ENCODE assay signal across 25 cellular contexts in the genomic region with DNA sequence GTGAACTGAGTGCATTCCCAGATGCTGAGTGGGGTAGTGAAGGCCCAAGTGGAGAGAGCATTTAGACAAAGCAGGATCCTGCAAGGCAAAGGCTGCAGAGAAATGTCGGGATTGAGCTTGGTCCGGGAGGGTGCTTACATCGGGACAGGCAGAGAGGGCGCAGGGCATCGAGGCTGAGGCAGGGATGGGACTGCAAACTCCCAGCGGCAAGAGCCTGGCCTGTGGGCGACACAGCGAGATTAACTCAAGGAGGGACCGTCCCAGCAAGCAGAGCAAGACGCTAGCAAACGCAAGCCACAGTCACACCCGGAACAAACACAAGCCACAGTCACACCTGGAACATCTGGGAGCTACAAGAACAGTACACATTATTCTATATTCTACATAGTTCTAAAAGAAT.
DNase-seq lines count a peak whose midpoint lies in the region; ATAC-seq, FAIRE-seq and TF ChIP-seq lines count a peak whose summit lies in the region.
"Had no signal": no experiment of that assay in that cellular context is flagged by ENCODE, and none has a peak within 500 bp of the region (broad histone marks: within the 10 kb centered on the region; RNA-seq: fewer than 3 reads in every experiment).

No MANE protein-coding gene starts in this region.

- TF ChIP-seq CTCF in K562 (IDR thresholded peaks at IDR 0.05 in 2 of 3, conservative IDR thresholded peaks at IDR 0.05 in 1 of 3; ENCODE audit: insufficient read depth in 2 of 3, low read depth in 1 of 3, low read length in 3 of 3): no peak
- no peak for TF ChIP-seq CTCF in kidney (IDR thresholded peaks at IDR 0.05; ENCODE audit: borderline replicate concordance, extremely low read depth, insufficient read depth)
- TF ChIP-seq CTCF in neural progenitor cell (IDR thresholded peaks at IDR 0.05): no peak

- ATAC-seq in K562: no peak
- ATAC-seq: GM12878, HCT116 had no signal

- H3K4me1 ChIP-seq in K562 (replicated peaks in 1 of 2; ENCODE audit: control insufficient read depth in 2 of 2, insufficient read depth in 2 of 2, low read length in 2 of 2) (peaks cover 0 to 14% of the 10 kb centered on the region in 2 experiments; a peak in 1 of 5 replicates), kidney (ENCODE audit: control insufficient read depth in 1 of 2, insufficient read depth in 1 of 2, low read depth in 1 of 2, low read length in 2 of 2) (no peaks in the 10 kb centered on the region), neural progenitor cell (no peaks in the 10 kb centered on the region)
- H3K4me1 ChIP-seq: BE2C had no signal

- H3K9ac ChIP-seq in K562 (ENCODE audit: insufficient read depth in 1 of 2, low read depth in 2 of 2, low read length in 2 of 2): no peak overlapping the region; a peak in 1 of 4 replicates
- H3K9ac ChIP-seq in kidney (ENCODE audit: low read length in 2 of 2): no peak overlapping the region
- H3K9ac ChIP-seq in neural progenitor cell: no peak overlapping the region
- H3K9ac ChIP-seq: BLaER1 treated with 17β-estradiol and CSF1 and Interleukin-3, amounts not matched to agents 10 nM and 100 nM; GM23248 had no signal

- H3K4me3 ChIP-seq in K562 (no peak overlapping the region), kidney (ENCODE audit: low read length in 2 of 2) (no peak overlapping the region), neural progenitor cell (no peak overlapping the region)
- H3K4me3 ChIP-seq: BLaER1 treated with 17β-estradiol and CSF1 and Interleukin-3, amounts not matched to agents 10 nM and 100 nM; GM12878; GM23248 had no signal

- no peak overlapping the region for H3K27ac ChIP-seq in K562 (ENCODE audit: extremely low read depth, low read depth, low read length)
- H3K27ac ChIP-seq in kidney (ENCODE audit: low read depth in 2 of 2, low read length in 2 of 2): no peak overlapping the region
- H3K27ac ChIP-seq in neural progenitor cell: no peak overlapping the region
- H3K27ac ChIP-seq: 22Rv1; BLaER1 treated with 17β-estradiol and CSF1 and Interleukin-3, amounts not matched to agents 10 nM and 100 nM; GM23248 had no signal

- CTCF ChIA-PET in K562 (lab: Yijun Ruan, JAX; ENCODE audit: low intra/inter-chr PET ratio): no interaction called here

- H3K4me2 ChIP-seq in K562 (ENCODE audit: insufficient read depth, low read length) (no peak overlapping the region), neural progenitor cell (no peak overlapping the region)
- H3K4me2 ChIP-seq: BLaER1 treated with 17β-estradiol and CSF1 and Interleukin-3, amounts not matched to agents 10 nM and 100 nM had no signal

- no peaks in the 10 kb centered on the region for H3K4me1 Mint-ChIP-seq in neural progenitor cell
- H3K4me1 Mint-ChIP-seq: CD8-positive, alpha-beta memory T cell; H9 had no signal

- peaks cover 6% of the 10 kb centered on the region for H3K27me3 Mint-ChIP-seq in neural progenitor cell (ENCODE audit: insufficient read depth, low read depth)
- H3K27me3 Mint-ChIP-seq: CD4-positive, alpha-beta T cell had no signal

- intact Hi-C loops in K562 (cut with micrococcal nuclease): no loop called here
- intact Hi-C loops in kidney (cut with DNase I): no loop called here

- H3K27me3 ChIP-seq in K562 (ENCODE audit: control insufficient read depth in 2 of 2, insufficient read depth in 2 of 2, low read length in 2 of 2) (peaks cover 56 to 95% of the 10 kb centered on the region in 2 experiments; a peak in 4 of 5 replicates), neural progenitor cell (peaks cover 4% of the 10 kb centered on the region)
- H3K27me3 ChIP-seq: BE2C; BLaER1 treated with 17β-estradiol and CSF1 and Interleukin-3, amounts not matched to agents 10 nM and 100 nM had no signal

- WGBS in K562 (ENCODE audit: insufficient coverage, low coverage, missing lambda C conversion rate): 0% methylated on average over 12 of the region's 12 CpGs

- peak; percentile 42 for DNase-seq in activated effector memory CD4-positive, alpha-beta T cell treated with anti-CD3 and anti-CD28 coated beads, Interleukin-2, amount 50 U/mL, for 16 hours
- no peak for DNase-seq in activated effector memory CD4-positive, alpha-beta T cell treated with Interleukin-2 at 50 U/mL for 16 hours
- DNase-seq in K562 (ENCODE audit: extremely low read depth in 1 of 4, low spot score in 3 of 4) (no peak), kidney (peak; percentile 26), neural progenitor cell (ENCODE audit: low spot score) (no peak), hypothalamus (lab: John Stamatoyannopoulos, UW) (no peak), NCI-H774 (lab: John Stamatoyannopoulos, UW) (no peak), NCI-H2107 treated with DMSO at 0.1 percent for 48 hours (lab: John Stamatoyannopoulos, UW; ENCODE audit: unreplicated experiment) (no peak)
- DNase-seq: BE2C; CD4-positive, alpha-beta T cell; CD8-positive, alpha-beta memory T cell; DMS 273 treated with DMSO at 0.1 percent for 48 hours; DMS79; EL; GDM1; GM23248; H9 had no signal

- BruUV-seq in K562 (replicated peaks; lab: Mats Ljungman, UMichigan): no TSS peak

- H3K4me3 Mint-ChIP-seq in neural progenitor cell: no peak overlapping the region
- H3K4me3 Mint-ChIP-seq: CD14-positive monocyte; CD4-positive, alpha-beta T cell; CD8-positive, alpha-beta memory T cell; H9 had no signal

- H2AFZ ChIP-seq in K562 (ENCODE audit: low read depth, low read length) (no peak overlapping the region), neural progenitor cell (replicated peaks) (no peak overlapping the region)
- H2AFZ ChIP-seq: GM23248 had no signal

- H3K36me3 ChIP-seq in K562 (ENCODE audit: control insufficient read depth, insufficient read depth, low read length) (no peaks in the 10 kb centered on the region), kidney (ENCODE audit: control insufficient read depth in 1 of 2, insufficient read depth in 2 of 2, low read length in 2 of 2) (no peaks in the 10 kb centered on the region), neural progenitor cell (no peaks in the 10 kb centered on the region)
- H3K36me3 ChIP-seq: BLaER1 treated with 17β-estradiol and CSF1 and Interleukin-3, amounts not matched to agents 10 nM and 100 nM had no signal

- no peaks in the 10 kb centered on the region for H3K79me2 ChIP-seq in K562 (ENCODE audit: control insufficient read depth, insufficient read depth, low read length)
- H3K79me2 ChIP-seq in neural progenitor cell (ENCODE audit: low read depth): no peaks in the 10 kb centered on the region

- H3K9me3 ChIP-seq in K562 (replicated peaks; ENCODE audit: control insufficient read depth, insufficient read depth, low read depth, low read length) (no peaks in the 10 kb centered on the region), kidney (ENCODE audit: control insufficient read depth in 1 of 2, low read length in 2 of 2) (no peaks in the 10 kb centered on the region), neural progenitor cell (ENCODE audit: low read depth) (no peaks in the 10 kb centered on the region)
- H3K9me3 ChIP-seq: BE2C had no signal

- H3K27ac Mint-ChIP-seq in neural progenitor cell: peak overlapping the region; percentile 1
- H3K27ac Mint-ChIP-seq: CD14-positive monocyte; CD4-positive, alpha-beta T cell; CD8-positive, alpha-beta memory T cell had no signal

- H4K20me1 ChIP-seq in K562 (replicated peaks; ENCODE audit: control insufficient read depth, insufficient read depth, low read length): no peaks in the 10 kb centered on the region; the same call in none of the 2 replicates
- H4K20me1 ChIP-seq in neural progenitor cell (ENCODE audit: low read depth): no peaks in the 10 kb centered on the region
- H4K20me1 ChIP-seq: BLaER1 treated with 17β-estradiol and CSF1 and Interleukin-3, amounts not matched to agents 10 nM and 100 nM had no signal

- H3K9me1 ChIP-seq in K562 (ENCODE audit: control insufficient read depth, insufficient read depth, low read length): no peaks in the 10 kb centered on the region

- POLR2A ChIA-PET in K562 (lab: Yijun Ruan, JAX): interaction anchor here (1.2 kb wide), 1 partner anchor 9 kb away, joined by 3 read pairs; no protein-coding TSS in a partner anchor

- TF ChIP-seq EP300 in K562 (IDR thresholded peaks at IDR 0.05; ENCODE audit: low read length): no peak

- no peak for TF ChIP-seq RAD21 in K562 (CRISPR knock-in tag; conservative IDR thresholded peaks at IDR 0.05 in 1 of 2, IDR thresholded peaks at IDR 0.05 in 1 of 2)

- no peaks in the 10 kb centered on the region for H3K9me3 Mint-ChIP-seq in neural progenitor cell
- H3K9me3 Mint-ChIP-seq: CD4-positive, alpha-beta T cell; H9 had no signal

- FAIRE-seq in K562 (lab: Jason Lieb, UNC) (no peak), kidney (lab: Jason Lieb, UNC) (no peak)
- FAIRE-seq: A204.1, D721Med, GM12878, GM19239 had no signal

- no peak for TF ChIP-seq POLR2A in K562 (conservative IDR thresholded peaks at IDR 0.05)

- in situ Hi-C loops in K562 (cut with MboI): no loop called here

- H3K36me3 Mint-ChIP-seq in neural progenitor cell: no peaks in the 10 kb centered on the region
- H3K36me3 Mint-ChIP-seq: CD8-positive, alpha-beta memory T cell had no signal

- H3F3A ChIP-seq in neural progenitor cell (ENCODE audit: low read depth): no peaks in the 10 kb centered on the region

TF ChIP-seq in K562, 482 proteins besides CTCF, POLR2A, EP300 and RAD21:
- 0 out of 2 replicates have a peak, but pooled peaks have one; percentile 9 for TF ChIP-seq EZH2 (IDR thresholded peaks at IDR 0.05; ENCODE audit: borderline replicate concordance, low read depth, low read length)
- TF ChIP-seq POLR2AphosphoS5 (IDR thresholded peaks at IDR 0.05; ENCODE audit: control insufficient read depth, insufficient read depth, low read depth, low read length): no peak
TF ChIP-seq in K562: peak in this region for 1.

Comparison
In these comparisons a context has a peak if more than half of its experiments do, and no peak if none do; other contexts are left out.
1. DNase-seq: peak in activated effector memory CD4-positive, alpha-beta T cell treated with anti-CD3 and anti-CD28 coated beads, Interleukin-2, amount 50 U/mL, for 16 hours (single experiment) and kidney (single experiment); none in activated effector memory CD4-positive, alpha-beta T cell treated with Interleukin-2 at 50 U/mL for 16 hours (single experiment), K562 (0 of 4), neural progenitor cell (single experiment), hypothalamus (0 of 51), NCI-H774 (single experiment) and NCI-H2107 treated with DMSO at 0.1 percent for 48 hours (single experiment).